ENCODE assay signal across 14 cellular contexts in the genomic region with DNA sequence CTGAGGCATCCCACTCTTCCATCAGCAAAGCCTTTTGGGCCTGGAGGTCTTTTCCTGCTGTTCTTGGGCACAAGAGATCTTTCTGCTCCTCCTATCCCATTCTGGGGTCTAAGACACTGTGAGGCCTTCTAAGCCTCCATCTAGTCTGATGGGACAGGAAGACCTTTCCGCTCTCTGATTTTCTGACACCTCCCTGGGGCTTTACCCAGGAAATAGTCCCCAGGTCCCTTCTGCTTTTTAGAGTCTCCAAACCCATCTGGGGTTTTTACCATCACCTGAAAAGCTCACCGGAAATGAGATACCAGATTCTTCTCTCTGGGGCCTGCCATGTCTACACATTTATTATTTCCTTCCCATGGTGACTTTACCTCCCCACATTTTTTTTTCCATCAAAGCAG. TPM values are rescaled to one million over a fixed set of nuclear protein-coding genes. Genes with fewer than 3 reads are reported as not detected.
A peak's percentile ranks its signal among the peaks of the same experiment; 100 is the strongest.
DNase-seq lines count a peak whose midpoint lies in the region; ATAC-seq, FAIRE-seq and TF ChIP-seq lines count a peak whose summit lies in the region.
"Had no signal": no experiment of that assay in that cellular context is flagged by ENCODE, and none has a peak within 500 bp of the region (broad histone marks: within the 10 kb centered on the region; RNA-seq: fewer than 3 reads in every experiment).

No MANE protein-coding gene starts in this region.

- no peaks in the 10 kb centered on the region for H3K27me3 Mint-ChIP-seq in T-cell

- DNase-seq in GM12891 (ENCODE audit: insufficient read length, low spot score) (peak; percentile 53), T-cell (peak in 1 of 34 experiments; percentile 12), A172 (ENCODE audit: low spot score) (no peak), NCI-H128 (lab: John Stamatoyannopoulos, UW; ENCODE audit: unreplicated experiment) (no peak), HT-29 (ENCODE audit: low spot score) (no peak), RWPE1 (ENCODE audit: low spot score) (no peak)
- DNase-seq: COR-L47, head of caudate nucleus, midbrain, NCI-H82 had no signal

- H3K27ac Mint-ChIP-seq in T-cell, result peak overlapping the region; percentile 34 to 75

- POLR2A ChIA-PET in T-cell (lab: Charles Lee) (no interaction called here), RWPE1 (lab: Yijun Ruan, JAX; ENCODE audit: low non-redundant PET) (no interaction called here)

- FAIRE-seq in GM12891 (lab: Jason Lieb, UNC), result peak; percentile 38

- no peak overlapping the region for H3K27ac ChIP-seq in RWPE1
- H3K27ac ChIP-seq: KMS-11 had no signal

- no peaks in the 10 kb centered on the region for H3K9me3 Mint-ChIP-seq in T-cell

- no peak overlapping the region for H3K4me3 Mint-ChIP-seq in T-cell

- CTCF ChIA-PET in T-cell (lab: Charles Lee) (interaction anchor here in 1 of 2 donors (0.8 kb wide), 1 partner anchor 10 kb away, joined by 3 read pairs; no protein-coding TSS in a partner anchor), RWPE1 (lab: Yijun Ruan, JAX) (interaction anchor here (0.7 kb wide), 1 partner anchor 376 kb away, joined by 4 read pairs; no protein-coding TSS in a partner anchor)

- peak; percentile 63 for TF ChIP-seq POLR2A in GM12891 (IDR thresholded peaks at IDR 0.05; ENCODE audit: low read depth, low read length)

- TF ChIP-seq CTCF in RWPE1 (conservative IDR thresholded peaks at IDR 0.05; ENCODE audit: low read depth), result no peak

- ATAC-seq in GM19395 (IDR thresholded peaks at IDR 0.05; ENCODE audit: unreplicated experiment) (peak; percentile 75), HG02938 (IDR thresholded peaks at IDR 0.05; ENCODE audit: unreplicated experiment) (peak; percentile 76), T-cell (replicated peaks in 1 of 4) (peak in 2 of 4 experiments; percentile 39 to 51)

- H3K4me1 Mint-ChIP-seq in T-cell, result peaks cover 6 to 10% (median 9%) of the 10 kb centered on the region in 3 donors

- no peaks in the 10 kb centered on the region for H3K36me3 Mint-ChIP-seq in T-cell

TF ChIP-seq in GM12891, 5 proteins besides CTCF, POLR2A, EP300 and RAD21:
- peak; percentile 95 for TF ChIP-seq PAX5 (IDR thresholded peaks at IDR 0.05; ENCODE audit: insufficient read depth, low read length, severe bottlenecking)
- TF ChIP-seq POLR2AphosphoS5 (IDR thresholded peaks at IDR 0.05; ENCODE audit: low read depth, low read length), result peak; percentile 70; the same call in 1 of the 2 replicates
- peak; percentile 92 for TF ChIP-seq SPI1 (IDR thresholded peaks at IDR 0.05; ENCODE audit: low read depth, low read length)
- no peak for TF ChIP-seq TAF1 (IDR thresholded peaks at IDR 0.05; ENCODE audit: low read depth, low read length)
- TF ChIP-seq POU2F2 (IDR thresholded peaks at IDR 0.05; ENCODE audit: low read depth, low read length), result peak; percentile 67; the same call in 1 of the 2 replicates

RNA-seq across cellular contexts. Expression of a gene that starts 21.1 kb away (rescaled TPM):
- polyA plus RNA-seq in GM12891 (2012; ENCODE audit: low read depth, missing spikeins), result 60.4 TPM
- total RNA-seq in T-cell, result 1 to 10 TPM in 3 of 5 donors, under 1 TPM in 2; 0.40 to 5.2 (median 1.1) TPM
- total RNA-seq in A172 (2014; rRNA removed; shearing (Covaris generic)), result not detected in 2 replicates
- total RNA-seq in HT-29 (2014; rRNA removed; shearing (Covaris generic)), result not detected in 2 replicates
- total RNA-seq: T-helper 2 cell treated with Interferon-gamma antibody and Interleukin-4, amounts not matched to agents 100 ng/mL and 5 ng/mL, for 36 hours had no signal

RNA-seq across cellular contexts. Expression of a gene that starts 32.1 kb away (rescaled TPM):
- 194 TPM for polyA plus RNA-seq in GM12891 (2012; ENCODE audit: low read depth, missing spikeins)
- 100 to 1,000 TPM in 1 of 5 donors, 10 to 100 TPM in 4; 47.9 to 112 (median 90.4) TPM for total RNA-seq in T-cell
- total RNA-seq in A172 (2014; rRNA removed; shearing (Covaris generic)), result 340 and 446 TPM in 2 replicates
- 482 and 492 TPM in 2 replicates for total RNA-seq in HT-29 (2014; rRNA removed; shearing (Covaris generic))
